ENCODE assay signal across 26 cellular contexts in the genomic region with DNA sequence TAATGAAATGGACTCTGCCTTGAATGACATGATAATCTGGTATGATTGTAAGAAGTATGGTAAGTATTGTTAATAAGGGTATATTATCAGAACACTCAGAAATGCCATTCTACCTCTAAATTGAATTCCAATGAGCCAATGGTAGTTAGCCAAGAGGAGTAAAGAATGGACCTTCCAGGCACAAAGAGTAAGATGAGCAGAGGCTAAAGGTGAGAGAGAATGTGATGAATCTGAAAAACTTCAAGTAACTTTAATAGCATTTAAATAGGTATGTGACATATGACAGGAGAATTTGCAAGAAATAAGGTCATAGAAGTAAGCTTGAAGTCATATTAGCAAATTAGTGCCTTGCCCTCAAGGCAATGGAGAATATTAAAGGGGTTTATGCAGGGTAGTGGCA.
"Had no signal": no experiment of that assay in that cellular context is flagged by ENCODE, and none has a peak within 500 bp of the region (broad histone marks: within the 10 kb centered on the region; RNA-seq: fewer than 3 reads in every experiment).

No MANE protein-coding gene starts in this region.

- ATAC-seq: activated CD4-positive, alpha-beta T cell treated with anti-CD3 and anti-CD28 coated beads for 36 hours; activated CD4-positive, CD25-positive, alpha-beta regulatory T cell treated with anti-CD3 and anti-CD28 coated beads, Interleukin-2, amount 50 U/mL, for 24 hours; activated CD8-positive, alpha-beta T cell treated with anti-CD3 and anti-CD28 coated beads, Interleukin-2, amount 10 ng/mL, durations not matched to agents 7 days and 5 days; activated naive CD4-positive, alpha-beta T cell treated with anti-CD3 and anti-CD28 coated beads, Interleukin-2, amount 50 U/mL, for 72 hours; body of pancreas; Panc1 had no signal

- H3K4me3 ChIP-seq: adrenal gland, body of pancreas, breast epithelium, SJCRH30, SK-N-MC had no signal

- H3K4me1 ChIP-seq: adrenal gland, body of pancreas, breast epithelium, SJCRH30 had no signal

- H3K9me3 Mint-ChIP-seq: activated CD4-positive, alpha-beta T cell treated with anti-CD3 and anti-CD28 coated beads, Interleukin-2, amount 10 ng/mL, durations not matched to agents 7 days and 5 days; activated naive CD4-positive, alpha-beta T cell treated with anti-CD3 and anti-CD28 coated beads, Interleukin-2, amount 50 U/mL, for 72 hours; activated T-cell treated with anti-CD3 and anti-CD28 coated beads, Interleukin-2, amount 50 U/mL, for 24 hours; activated T-helper 2 cell treated with anti-CD3 and anti-CD28 coated beads, Interferon-gamma antibody, Interleukin-2, Interleukin-4, amounts not matched to agents 10 μg/mL and 5 μg/mL and 100 μg/mL, durations not matched to agents 14 hours and 24 hours and 36 hours had no signal

- H3K36me3 Mint-ChIP-seq: activated naive CD4-positive, alpha-beta T cell treated with anti-CD3 and anti-CD28 coated beads, Interleukin-2, amount 50 U/mL, for 72 hours had no signal

- H3K9me3 ChIP-seq: adrenal gland, body of pancreas, breast epithelium, SJCRH30 had no signal

- H3K4me1 Mint-ChIP-seq: activated CD4-positive, alpha-beta T cell treated with anti-CD3 and anti-CD28 coated beads for 36 hours; activated CD4-positive, alpha-beta T cell treated with anti-CD3 and anti-CD28 coated beads, Interleukin-2, amount 10 ng/mL, durations not matched to agents 7 days and 5 days had no signal

- H3K36me3 ChIP-seq: adrenal gland, breast epithelium, SJCRH30 had no signal

- DNase-seq: activated CD4-positive, alpha-beta T cell treated with anti-CD3 and anti-CD28 coated beads for 36 hours; activated CD4-positive, alpha-beta T cell treated with anti-CD3 and anti-CD28 coated beads, Interleukin-2, amount 10 ng/mL, durations not matched to agents 7 days and 5 days; activated CD4-positive, alpha-beta T cell treated with anti-CD3 and anti-CD28 coated beads, Interleukin-2, amount 50 U/mL, for 48 hours; activated CD8-positive, alpha-beta T cell treated with anti-CD3 and anti-CD28 coated beads, Interleukin-2, amount 10 ng/mL, durations not matched to agents 7 days and 5 days; activated gamma-delta T cell; activated naive CD4-positive, alpha-beta T cell treated with Interleukin-2 at 50 U/mL for 16 hours; activated T-cell treated with anti-CD3 and anti-CD28 coated beads, Interleukin-2, amount 50 U/mL, for 24 hours; adrenal gland; body of pancreas; Kasumi-1; MM.1S; MV-4-11; NCI-H1092; NCI-H1436 treated with DMSO at 0.1 percent for 48 hours; NCI-H1694 treated with DMSO at 0.1 percent for 48 hours; NCI-H2029; NCI-H345; NCI-H524 treated with DMSO at 0.1 percent for 48 hours; SHP77; SJCRH30 had no signal

- H3K27ac Mint-ChIP-seq: activated CD4-positive, alpha-beta T cell treated with anti-CD3 and anti-CD28 coated beads for 36 hours; activated CD4-positive, alpha-beta T cell treated with anti-CD3 and anti-CD28 coated beads, Interleukin-2, amount 10 ng/mL, durations not matched to agents 7 days and 5 days; activated CD8-positive, alpha-beta T cell treated with anti-CD3 and anti-CD28 coated beads, Interleukin-2, amount 10 ng/mL, durations not matched to agents 7 days and 5 days; activated naive CD4-positive, alpha-beta T cell treated with anti-CD3 and anti-CD28 coated beads, Interleukin-2, amount 50 U/mL, for 72 hours; activated T-cell treated with anti-CD3 and anti-CD28 coated beads, Interleukin-2, amount 50 U/mL, for 24 hours; activated T-helper 2 cell treated with anti-CD3 and anti-CD28 coated beads, Interferon-gamma antibody, Interleukin-2, Interleukin-4, amounts not matched to agents 10 μg/mL and 5 μg/mL and 100 μg/mL, durations not matched to agents 14 hours and 24 hours and 36 hours had no signal

- H3K4me3 Mint-ChIP-seq: activated CD4-positive, alpha-beta T cell treated with anti-CD3 and anti-CD28 coated beads for 36 hours; activated CD4-positive, alpha-beta T cell treated with anti-CD3 and anti-CD28 coated beads, Interleukin-2, amount 10 ng/mL, durations not matched to agents 7 days and 5 days; activated CD8-positive, alpha-beta T cell treated with anti-CD3 and anti-CD28 coated beads, Interleukin-2, amount 10 ng/mL, durations not matched to agents 7 days and 5 days; activated T-cell treated with anti-CD3 and anti-CD28 coated beads, Interleukin-2, amount 50 U/mL, for 24 hours had no signal

- H3K27ac ChIP-seq: adrenal gland, body of pancreas, breast epithelium, SJCRH30, SK-N-MC had no signal

- H3K27me3 ChIP-seq: adrenal gland, body of pancreas, breast epithelium, SJCRH30 had no signal
